Comparison of ENCODE assay signal across 20 cellular contexts in the genomic region with DNA sequence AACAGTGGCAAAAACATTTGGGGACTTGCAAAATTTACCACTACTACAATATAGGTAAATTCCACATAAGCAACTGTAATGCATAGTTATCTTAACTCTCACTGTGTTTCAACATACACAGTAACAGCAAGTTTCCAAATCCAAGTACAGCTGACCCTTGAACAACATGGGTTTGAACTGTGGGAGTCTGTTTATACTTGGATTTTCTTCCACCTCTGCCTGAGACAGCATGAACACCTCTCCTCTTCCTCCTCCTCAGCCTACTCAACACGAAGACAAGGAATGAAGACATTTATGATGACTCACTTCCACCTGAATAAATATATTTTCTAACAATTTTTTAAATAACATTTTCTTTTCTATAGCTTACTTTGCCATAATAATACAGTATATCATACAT.
"Had no signal": no experiment of that assay in that cellular context is flagged by ENCODE, and none has a peak within 500 bp of the region (broad histone marks: within the 10 kb centered on the region; RNA-seq: fewer than 3 reads in every experiment).

No MANE protein-coding gene starts in this region.

- H3K36me3 ChIP-seq: adrenal gland, ascending aorta, transverse colon had no signal

- H3K9me3 ChIP-seq: adrenal gland, ascending aorta, gastroesophageal sphincter, left lung, testis, transverse colon had no signal

- H3K27ac ChIP-seq: adrenal gland, ascending aorta, epithelial cell of prostate, gastroesophageal sphincter, left lung, testis, transverse colon had no signal

- ATAC-seq: activated CD8-positive, alpha-beta T cell treated with anti-CD3 and anti-CD28 coated beads for 36 hours; activated T-cell treated with anti-CD3 and anti-CD28 coated beads, Interleukin-2, amount 50 U/mL, for 4 hours; gastroesophageal sphincter; left lung; right cardiac atrium; T-cell had no signal

- DNase-seq: activated B cell treated with CpG ODN at 0.5 μM for 24 hours; activated CD4-positive, alpha-beta T cell treated with anti-CD3 and anti-CD28 coated beads, Interleukin-2, amount 50 U/mL, for 1 hour; activated CD8-positive, alpha-beta T cell treated with anti-CD3 and anti-CD28 coated beads for 36 hours; activated naive CD4-positive, alpha-beta T cell; activated T-cell treated with anti-CD3 and anti-CD28 coated beads, Interleukin-2, amount 50 U/mL, for 4 hours; adrenal gland; hippocampal formation; kidney; left lung; posterior cingulate gyrus; right cardiac atrium; stimulated activated CD4-positive, alpha-beta T cell treated with anti-CD3 and anti-CD28 coated beads, Interleukin-2, amount 100 ng/mL, for 48 hours; stimulated activated naive CD4-positive, alpha-beta T cell treated with Interleukin-2 at 50 U/mL for 16 hours; T-cell; testis; transverse colon had no signal

- FAIRE-seq: kidney had no signal

- H3K27me3 ChIP-seq: adrenal gland, ascending aorta, gastroesophageal sphincter, left lung, testis, transverse colon had no signal

- H3K4me3 ChIP-seq: adrenal gland, ascending aorta, gastroesophageal sphincter, left lung, lung, testis, transverse colon had no signal

- H3K4me1 ChIP-seq: ascending aorta, testis had no signal
